28 cellular contexts compared by ENCODE assay signal in genomic region chr7:32694182-32694581, GRCh38.
"Had no signal": no experiment of that assay in that cellular context is flagged by ENCODE, and none has a peak within 500 bp of the region (broad histone marks: within the 10 kb centered on the region; RNA-seq: fewer than 3 reads in every experiment).

No MANE protein-coding gene starts in this region.

- H3K27me3 ChIP-seq: colonic mucosa, dorsolateral prefrontal cortex, esophagus muscularis mucosa, esophagus squamous epithelium, foreskin keratinocyte, gastrocnemius medialis, gastroesophageal sphincter, heart left ventricle, heart right ventricle had no signal

- DNase-seq: colonic mucosa; cortex of kidney; dermis blood vessel endothelial cell; dorsolateral prefrontal cortex; effector CD4-positive, alpha-beta T cell; effector CD8-positive, alpha-beta T cell; effector memory CD4-positive, alpha-beta T cell; effector memory CD8-positive, alpha-beta T cell; endodermal cell; erythroblast; esophagus squamous epithelium; foreskin fibroblast; foreskin keratinocyte; foreskin melanocyte; gastrocnemius medialis; glutamatergic neuron; head of caudate nucleus; heart left ventricle; heart right ventricle had no signal

- ATAC-seq: effector memory CD8-positive, alpha-beta T cell; esophagus mucosa; foreskin keratinocyte; gastrocnemius medialis; gastroesophageal sphincter; heart left ventricle; heart right ventricle had no signal

- H3K9me3 ChIP-seq: colonic mucosa, esophagus squamous epithelium, gastrocnemius medialis had no signal

- H3K4me3 ChIP-seq: colonic mucosa, coronary artery, dorsolateral prefrontal cortex, esophagus muscularis mucosa, esophagus squamous epithelium, gastrocnemius medialis, gastroesophageal sphincter, heart left ventricle, heart right ventricle had no signal

- FAIRE-seq: colon, endometrium, endothelial cell of umbilical vein, frontal cortex had no signal

- H3K36me3 ChIP-seq: colonic mucosa, esophagus muscularis mucosa, esophagus squamous epithelium, gastrocnemius medialis, gastroesophageal sphincter had no signal

- H3K27ac ChIP-seq: colonic mucosa, coronary artery, dorsolateral prefrontal cortex, epithelial cell of prostate, esophagus muscularis mucosa, esophagus squamous epithelium, foreskin keratinocyte, gastrocnemius medialis, gastroesophageal sphincter, heart left ventricle, heart right ventricle had no signal

- H3K4me1 ChIP-seq: colonic mucosa, esophagus muscularis mucosa, foreskin keratinocyte, gastrocnemius medialis, gastroesophageal sphincter had no signal
